ENCODE assay signal across 19 cellular contexts in genomic region chr1:45043094-45043493, GRCh38. TPM values are rescaled to one million over a fixed set of nuclear protein-coding genes. Genes with fewer than 3 reads are reported as not detected.
A peak's percentile ranks its signal among the peaks of the same experiment; 100 is the strongest.
DNase-seq lines count a peak whose midpoint lies in the region; ATAC-seq and TF ChIP-seq lines count a peak whose summit lies in the region.
"Had no signal": no experiment of that assay in that cellular context is flagged by ENCODE, and none has a peak within 500 bp of the region (broad histone marks: within the 10 kb centered on the region; RNA-seq: fewer than 3 reads in every experiment).

No MANE protein-coding gene starts in this region.

- no peak overlapping the region for H3K4me2 ChIP-seq in SK-N-SH
- H3K4me2 ChIP-seq: A549; BLaER1 treated with 17β-estradiol and CSF1 and Interleukin-3, amounts not matched to agents 10 nM and 100 nM had no signal

- no peak overlapping the region for H2AFZ ChIP-seq in SK-N-SH (ENCODE audit: low read depth)

- H3K27me3 Mint-ChIP-seq in WTC11 (ENCODE audit: low read depth) (no peaks in the 10 kb centered on the region), endodermal cell (ENCODE audit: insufficient read depth) (no peaks in the 10 kb centered on the region)
- H3K27me3 Mint-ChIP-seq: B cell; CD4-positive, alpha-beta T cell had no signal

- H3K36me3 Mint-ChIP-seq in WTC11 = no peaks in the 10 kb centered on the region
- H3K36me3 Mint-ChIP-seq in endodermal cell (ENCODE audit: low read depth) = peaks cover 15% of the 10 kb centered on the region

- TF ChIP-seq CTCF in WTC11 (IDR thresholded peaks at IDR 0.05) = no peak
- TF ChIP-seq CTCF in endodermal cell (conservative IDR thresholded peaks at IDR 0.05) = no peak
- no peak for TF ChIP-seq CTCF in GM13977 (IDR thresholded peaks at IDR 0.05; ENCODE audit: extremely low read depth, insufficient read depth, missing control alignments)
- TF ChIP-seq CTCF in SK-N-SH (IDR thresholded peaks at IDR 0.05) = no peak
- TF ChIP-seq CTCF in right lobe of liver (IDR thresholded peaks at IDR 0.05) = no peak

- no peak for TF ChIP-seq RAD21 in SK-N-SH (IDR thresholded peaks at IDR 0.05; ENCODE audit: low read length)

- H3K9me3 ChIP-seq in endodermal cell (ENCODE audit: control insufficient read depth, low read length) = peaks cover 4% of the 10 kb centered on the region
- no peaks in the 10 kb centered on the region for H3K9me3 ChIP-seq in SK-N-SH
- no peaks in the 10 kb centered on the region for H3K9me3 ChIP-seq in right lobe of liver
- H3K9me3 ChIP-seq: A549, Caco-2 had no signal

- H3K4me3 Mint-ChIP-seq in WTC11 (no peak overlapping the region), endodermal cell (no peak overlapping the region)
- H3K4me3 Mint-ChIP-seq: B cell; CD4-positive, alpha-beta T cell; CD8-positive, alpha-beta T cell had no signal

- no peaks in the 10 kb centered on the region for H3K9me2 ChIP-seq in SK-N-SH

- 76 to 77% methylated on average over 5 of the region's 5 CpGs for WGBS in endodermal cell (ENCODE audit: insufficient coverage in 1 of 2, insufficient read length in 1 of 2), 2 experiments
- WGBS in SK-N-SH (ENCODE audit: low lambda C conversion rate) = 46% methylated on average over 5 of the region's 5 CpGs
- WGBS in right lobe of liver (ENCODE audit: insufficient coverage, low coverage, low lambda C conversion rate, missing lambda C conversion rate) = 61% methylated on average over 3 of the region's 5 CpGs

- H3K9me3 Mint-ChIP-seq in WTC11 (no peaks in the 10 kb centered on the region), endodermal cell (no peaks in the 10 kb centered on the region)
- H3K9me3 Mint-ChIP-seq: CD4-positive, alpha-beta T cell; CD8-positive, alpha-beta T cell had no signal

- H3K9ac ChIP-seq in endodermal cell (ENCODE audit: extremely low read depth, low read length, poor library complexity, severe bottlenecking) (no peak overlapping the region), SK-N-SH (no peak overlapping the region)
- H3K9ac ChIP-seq: BLaER1 treated with 17β-estradiol and CSF1 and Interleukin-3, amounts not matched to agents 10 nM and 100 nM had no signal

- POLR2A ChIA-PET in WTC11 (lab: Charles Lee) = no interaction called here
- POLR2A ChIA-PET in SK-N-SH (lab: Yijun Ruan, JAX) = no interaction called here

- H3K36me3 ChIP-seq in endodermal cell (ENCODE audit: control insufficient read depth, insufficient read depth, low read length) = peaks cover 42% of the 10 kb centered on the region
- no peaks in the 10 kb centered on the region for H3K36me3 ChIP-seq in SK-N-SH (replicated peaks in 1 of 2; ENCODE audit: control insufficient read depth in 1 of 2, insufficient read depth in 2 of 2, low read length in 1 of 2)
- no peaks in the 10 kb centered on the region for H3K36me3 ChIP-seq in right lobe of liver
- H3K36me3 ChIP-seq: BLaER1 treated with 17β-estradiol and CSF1 and Interleukin-3, amounts not matched to agents 10 nM and 100 nM had no signal

- H3K27me3 ChIP-seq in endodermal cell (ENCODE audit: control insufficient read depth, insufficient read depth, low read length, poor library complexity, severe bottlenecking) = no peaks in the 10 kb centered on the region
- no peaks in the 10 kb centered on the region for H3K27me3 ChIP-seq in SK-N-SH (ENCODE audit: insufficient read depth)
- H3K27me3 ChIP-seq in right lobe of liver = no peaks in the 10 kb centered on the region
- H3K27me3 ChIP-seq: BLaER1 treated with 17β-estradiol and CSF1 and Interleukin-3, amounts not matched to agents 10 nM and 100 nM had no signal

- intact Hi-C loops in right lobe of liver (cut with DNase I) = no loop called here

- H3F3A ChIP-seq in SK-N-SH (replicated peaks; ENCODE audit: insufficient read depth) = no peaks in the 10 kb centered on the region

- ATAC-seq in WTC11 (peak; percentile 66), right lobe of liver (no peak)
- ATAC-seq: A549; CD8-positive, alpha-beta T cell had no signal

- CTCF ChIA-PET in WTC11 (lab: Charles Lee) = interaction anchor here (1.1 kb wide), 1 partner anchor 260 kb away, joined by 4 read pairs; no protein-coding TSS in a partner anchor
- CTCF ChIA-PET in SK-N-SH (lab: Yijun Ruan, JAX) = interaction anchor here (1.2 to 1.3 kb wide), 2 partner anchors 12 to 450 kb away, joined by 3 to 5 read pairs; no protein-coding TSS in a partner anchor

- H4K20me1 ChIP-seq in SK-N-SH (ENCODE audit: insufficient read depth) = no peaks in the 10 kb centered on the region
- H4K20me1 ChIP-seq: BLaER1 treated with 17β-estradiol and CSF1 and Interleukin-3, amounts not matched to agents 10 nM and 100 nM had no signal

- H3K27ac Mint-ChIP-seq in WTC11 (no peak overlapping the region), endodermal cell (no peak overlapping the region)
- H3K27ac Mint-ChIP-seq: B cell; CD4-positive, alpha-beta T cell; CD8-positive, alpha-beta T cell had no signal

- DNase-seq in NCI-H526 (lab: John Stamatoyannopoulos, UW) = peak; percentile 26 to 42
- DNase-seq in NCI-H526 treated with DMSO at 0.1 percent for 48 hours (lab: John Stamatoyannopoulos, UW) = no peak
- no peak for DNase-seq in WTC11 (ENCODE audit: low spot score)
- peak; percentile 65 for DNase-seq in endodermal cell
- DNase-seq in GM13977 (ENCODE audit: low spot score) = no peak
- DNase-seq in SK-N-SH = no peak
- DNase-seq in right lobe of liver = no peak
- DNase-seq: AML-193; Caco-2; Calu3; CD4-positive, alpha-beta T cell; CD8-positive, alpha-beta T cell; DMS79 treated with DMSO at 0.1 percent for 48 hours; GF-D8 had no signal

- TF ChIP-seq POLR2A in right lobe of liver (IDR thresholded peaks at IDR 0.05) = no peak

- TF ChIP-seq EP300 in SK-N-SH (IDR thresholded peaks at IDR 0.05; ENCODE audit: borderline replicate concordance in 1 of 2, low read depth in 1 of 2, low read length in 1 of 2) = no peak

- no peaks in the 10 kb centered on the region for H3K79me2 ChIP-seq in SK-N-SH (ENCODE audit: insufficient read depth)

- H3K4me1 Mint-ChIP-seq in WTC11 = peaks cover 17% of the 10 kb centered on the region
- peaks cover 5% of the 10 kb centered on the region for H3K4me1 Mint-ChIP-seq in endodermal cell
- H3K4me1 Mint-ChIP-seq: B cell had no signal

- H3K4me3 ChIP-seq in endodermal cell (ENCODE audit: low read length) (no peak overlapping the region), SK-N-SH (ENCODE audit: low read depth in 2 of 2, low read length in 1 of 2) (no peak overlapping the region), right lobe of liver (no peak overlapping the region)
- H3K4me3 ChIP-seq: A549; BLaER1 treated with 17β-estradiol and CSF1 and Interleukin-3, amounts not matched to agents 10 nM and 100 nM had no signal

- in situ Hi-C loops in GM13977 (cut with MboI; ENCODE audit: low pct_unique_long_range_greater_than_20kb, low sequenced_read_pairs, unreplicated experiment) = no loop called here

- no peak overlapping the region for H3K27ac ChIP-seq in endodermal cell (ENCODE audit: low read depth, low read length)
- no peak overlapping the region for H3K27ac ChIP-seq in SK-N-SH (ENCODE audit: low read depth in 2 of 2, low read length in 1 of 2)
- no peak overlapping the region for H3K27ac ChIP-seq in right lobe of liver
- H3K27ac ChIP-seq: 22Rv1; A549; BLaER1 treated with 17β-estradiol and CSF1 and Interleukin-3, amounts not matched to agents 10 nM and 100 nM; C4-2B had no signal

- H3K4me1 ChIP-seq in endodermal cell (ENCODE audit: control insufficient read depth, insufficient read depth, low read length) = peaks cover 8% of the 10 kb centered on the region
- no peaks in the 10 kb centered on the region for H3K4me1 ChIP-seq in SK-N-SH (ENCODE audit: control insufficient read depth in 1 of 2, insufficient read depth in 2 of 2, low read depth in 1 of 2, low read length in 1 of 2)
- no peaks in the 10 kb centered on the region for H3K4me1 ChIP-seq in right lobe of liver
- H3K4me1 ChIP-seq: Caco-2 had no signal

TF ChIP-seq in WTC11, 78 proteins besides CTCF, POLR2A, EP300 and RAD21 (continues in another document):
- TF ChIP-seq JAZF1 (CRISPR knock-in tag; IDR thresholded peaks at IDR 0.05) = no peak
- no peak for TF ChIP-seq FOXK1 (CRISPR knock-in tag; IDR thresholded peaks at IDR 0.05)

TF ChIP-seq in SK-N-SH, 30 proteins besides CTCF, POLR2A, EP300 and RAD21 (continues in another document):
- TF ChIP-seq FOXM1 (IDR thresholded peaks at IDR 0.05; ENCODE audit: low read depth) (no peak), GABPA (IDR thresholded peaks at IDR 0.05; ENCODE audit: low read depth) (no peak), CHD2 (IDR thresholded peaks at IDR 0.05; ENCODE audit: low read length, partially characterized antibody) (no peak)
- TF ChIP-seq, protein P1, sequence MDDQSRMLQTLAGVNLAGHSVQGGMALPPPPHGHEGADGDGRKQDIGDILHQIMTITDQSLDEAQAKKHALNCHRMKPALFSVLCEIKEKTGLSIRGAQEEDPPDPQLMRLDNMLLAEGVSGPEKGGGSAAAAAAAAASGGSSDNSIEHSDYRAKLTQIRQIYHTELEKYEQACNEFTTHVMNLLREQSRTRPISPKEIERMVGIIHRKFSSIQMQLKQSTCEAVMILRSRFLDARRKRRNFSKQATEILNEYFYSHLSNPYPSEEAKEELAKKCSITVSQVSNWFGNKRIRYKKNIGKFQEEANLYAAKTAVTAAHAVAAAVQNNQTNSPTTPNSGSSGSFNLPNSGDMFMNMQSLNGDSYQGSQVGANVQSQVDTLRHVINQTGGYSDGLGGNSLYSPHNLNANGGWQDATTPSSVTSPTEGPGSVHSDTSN (IDR thresholded peaks at IDR 0.05) = no peak

RNA-seq across cellular contexts. Expression of gene UROD, which starts 31.0 kb away (rescaled TPM):
- total RNA-seq in WTC11 (2021) (95.2 to 118 TPM (median 96.0 TPM) in 3 replicates), endodermal cell (100 to 1,000 TPM in 1 of 2 donors, 10 to 100 TPM in 1; 86.8 to 107 TPM), right lobe of liver (10 to 100 TPM; 57.8 to 92.8 (median 71.2) TPM)
- 58.4 TPM for polyA plus RNA-seq in endodermal cell (2013, experiment 1 of 2)
- polyA plus RNA-seq in endodermal cell (2013, experiment 2 of 2) = 55.5 TPM
- 230 and 247 TPM in 2 replicates for polyA plus RNA-seq in SK-N-SH (2012; rRNA removed)
- 122 and 163 TPM in 2 replicates for polyA plus RNA-seq in SK-N-SH (2012; cell fraction: cytosol; rRNA removed)
- 383 and 398 TPM in 2 replicates for polyA plus RNA-seq in SK-N-SH (2012; cell fraction: nucleus; rRNA removed)

RNA-seq across cellular contexts. Expression of gene HECTD3, which starts 32.0 kb away (rescaled TPM):
- 33.2 to 39.5 TPM (median 35.1 TPM) in 3 replicates for total RNA-seq in WTC11 (2021)
- 10 to 100 TPM; 33.2 to 43.7 TPM for total RNA-seq in endodermal cell
- 26.1 TPM for polyA plus RNA-seq in endodermal cell (2013, experiment 1 of 2)
- 24.2 TPM for polyA plus RNA-seq in endodermal cell (2013, experiment 2 of 2)
- polyA plus RNA-seq in SK-N-SH (2012; rRNA removed) = 39.3 and 44.2 TPM in 2 replicates
- polyA plus RNA-seq in SK-N-SH (2012; cell fraction: cytosol; rRNA removed) = 24.8 and 25.4 TPM in 2 replicates
- polyA plus RNA-seq in SK-N-SH (2012; cell fraction: nucleus; rRNA removed) = 111 and 121 TPM in 2 replicates
- total RNA-seq in right lobe of liver = 10 to 100 TPM; 26.8 to 38.2 (median 29.1) TPM

RNA-seq across cellular contexts. Expression of gene EIF2B3, which starts 56.7 kb away (rescaled TPM):
- 27.4 to 33.2 TPM (median 29.0 TPM) in 3 replicates for total RNA-seq in WTC11 (2021)
- total RNA-seq in endodermal cell = 10 to 100 TPM; 24.2 to 27.2 TPM
- polyA plus RNA-seq in endodermal cell (2013, experiment 1 of 2) = 27.4 TPM
- polyA plus RNA-seq in endodermal cell (2013, experiment 2 of 2) = 24.6 TPM
- 21.3 and 24.8 TPM in 2 replicates for polyA plus RNA-seq in SK-N-SH (2012; rRNA removed)
- polyA plus RNA-seq in SK-N-SH (2012; cell fraction: cytosol; rRNA removed) = 29.3 and 31.5 TPM in 2 replicates
- 11.6 and 15.9 TPM in 2 replicates for polyA plus RNA-seq in SK-N-SH (2012; cell fraction: nucleus; rRNA removed)
- 10 to 100 TPM; 12.0 to 29.1 (median 17.2) TPM for total RNA-seq in right lobe of liver

Comparison
In these comparisons a context has a peak if more than half of its experiments do, and no peak if none do; other contexts are left out.
1. DNase-seq: peak in NCI-H526 (2 of 2) and endodermal cell (single experiment); none in NCI-H526 treated with DMSO at 0.1 percent for 48 hours (single experiment), WTC11 (single experiment), GM13977 (single experiment), SK-N-SH (single experiment) and right lobe of liver (0 of 3).